2 cellular contexts compared by ENCODE assay signal in genomic region chr7:141043621-141044020, GRCh38.
TF ChIP-seq lines count a peak whose summit lies in the region.

No MANE protein-coding gene starts in this region.

TF ChIP-seq in A549, 52 proteins besides CTCF, POLR2A, EP300 and RAD21:
- TF ChIP-seq TFCP2L1 (CRISPR knock-in tag; IDR thresholded peaks at IDR 0.05) (no peak), GATA3 (IDR thresholded peaks at IDR 0.05; ENCODE audit: borderline replicate concordance) (no peak), CHD4 (IDR thresholded peaks at IDR 0.05; ENCODE audit: borderline replicate concordance) (no peak), FOXS1 (CRISPR knock-in tag; IDR thresholded peaks at IDR 0.05) (no peak), TP53 (CRISPR knock-in tag; IDR thresholded peaks at IDR 0.05) (no peak), FOSB (CRISPR knock-in tag; IDR thresholded peaks at IDR 0.05) (no peak), HEYL (CRISPR knock-in tag; IDR thresholded peaks at IDR 0.05) (no peak), MAX (IDR thresholded peaks at IDR 0.05) (no peak), MYC (IDR thresholded peaks at IDR 0.05; ENCODE audit: borderline replicate concordance, low read length) (no peak), NPAS2 (CRISPR knock-in tag; IDR thresholded peaks at IDR 0.05; ENCODE audit: borderline replicate concordance) (no peak), CBX8 (IDR thresholded peaks at IDR 0.05) (no peak), EHMT2 (IDR thresholded peaks at IDR 0.05; ENCODE audit: low read depth) (no peak), E2F6 (IDR thresholded peaks at IDR 0.05; ENCODE audit: borderline replicate concordance, low read depth) (no peak), HOXB5 (CRISPR knock-in tag; IDR thresholded peaks at IDR 0.05) (no peak), KDM5A (IDR thresholded peaks at IDR 0.05) (no peak), RNF2 (IDR thresholded peaks at IDR 0.05; ENCODE audit: borderline replicate concordance, low read depth) (no peak)
- TF ChIP-seq, protein P1, sequence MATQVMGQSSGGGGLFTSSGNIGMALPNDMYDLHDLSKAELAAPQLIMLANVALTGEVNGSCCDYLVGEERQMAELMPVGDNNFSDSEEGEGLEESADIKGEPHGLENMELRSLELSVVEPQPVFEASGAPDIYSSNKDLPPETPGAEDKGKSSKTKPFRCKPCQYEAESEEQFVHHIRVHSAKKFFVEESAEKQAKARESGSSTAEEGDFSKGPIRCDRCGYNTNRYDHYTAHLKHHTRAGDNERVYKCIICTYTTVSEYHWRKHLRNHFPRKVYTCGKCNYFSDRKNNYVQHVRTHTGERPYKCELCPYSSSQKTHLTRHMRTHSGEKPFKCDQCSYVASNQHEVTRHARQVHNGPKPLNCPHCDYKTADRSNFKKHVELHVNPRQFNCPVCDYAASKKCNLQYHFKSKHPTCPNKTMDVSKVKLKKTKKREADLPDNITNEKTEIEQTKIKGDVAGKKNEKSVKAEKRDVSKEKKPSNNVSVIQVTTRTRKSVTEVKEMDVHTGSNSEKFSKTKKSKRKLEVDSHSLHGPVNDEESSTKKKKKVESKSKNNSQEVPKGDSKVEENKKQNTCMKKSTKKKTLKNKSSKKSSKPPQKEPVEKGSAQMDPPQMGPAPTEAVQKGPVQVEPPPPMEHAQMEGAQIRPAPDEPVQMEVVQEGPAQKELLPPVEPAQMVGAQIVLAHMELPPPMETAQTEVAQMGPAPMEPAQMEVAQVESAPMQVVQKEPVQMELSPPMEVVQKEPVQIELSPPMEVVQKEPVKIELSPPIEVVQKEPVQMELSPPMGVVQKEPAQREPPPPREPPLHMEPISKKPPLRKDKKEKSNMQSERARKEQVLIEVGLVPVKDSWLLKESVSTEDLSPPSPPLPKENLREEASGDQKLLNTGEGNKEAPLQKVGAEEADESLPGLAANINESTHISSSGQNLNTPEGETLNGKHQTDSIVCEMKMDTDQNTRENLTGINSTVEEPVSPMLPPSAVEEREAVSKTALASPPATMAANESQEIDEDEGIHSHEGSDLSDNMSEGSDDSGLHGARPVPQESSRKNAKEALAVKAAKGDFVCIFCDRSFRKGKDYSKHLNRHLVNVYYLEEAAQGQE (IDR thresholded peaks at IDR 0.05): no peak
- TF ChIP-seq, protein P2, sequence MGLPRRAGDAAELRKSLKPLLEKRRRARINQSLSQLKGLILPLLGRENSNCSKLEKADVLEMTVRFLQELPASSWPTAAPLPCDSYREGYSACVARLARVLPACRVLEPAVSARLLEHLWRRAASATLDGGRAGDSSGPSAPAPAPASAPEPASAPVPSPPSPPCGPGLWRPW (IDR thresholded peaks at IDR 0.05): no peak
- TF ChIP-seq, protein P3, sequence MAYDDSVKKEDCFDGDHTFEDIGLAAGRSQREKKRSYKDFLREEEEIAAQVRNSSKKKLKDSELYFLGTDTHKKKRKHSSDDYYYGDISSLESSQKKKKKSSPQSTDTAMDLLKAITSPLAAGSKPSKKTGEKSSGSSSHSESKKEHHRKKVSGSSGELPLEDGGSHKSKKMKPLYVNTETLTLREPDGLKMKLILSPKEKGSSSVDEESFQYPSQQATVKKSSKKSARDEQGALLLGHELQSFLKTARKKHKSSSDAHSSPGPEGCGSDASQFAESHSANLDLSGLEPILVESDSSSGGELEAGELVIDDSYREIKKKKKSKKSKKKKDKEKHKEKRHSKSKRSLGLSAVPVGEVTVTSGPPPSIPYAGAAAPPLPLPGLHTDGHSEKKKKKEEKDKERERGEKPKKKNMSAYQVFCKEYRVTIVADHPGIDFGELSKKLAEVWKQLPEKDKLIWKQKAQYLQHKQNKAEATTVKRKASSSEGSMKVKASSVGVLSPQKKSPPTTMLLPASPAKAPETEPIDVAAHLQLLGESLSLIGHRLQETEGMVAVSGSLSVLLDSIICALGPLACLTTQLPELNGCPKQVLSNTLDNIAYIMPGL (CRISPR knock-in tag; IDR thresholded peaks at IDR 0.05; ENCODE audit: borderline replicate concordance): no peak
- TF ChIP-seq, protein P4, sequence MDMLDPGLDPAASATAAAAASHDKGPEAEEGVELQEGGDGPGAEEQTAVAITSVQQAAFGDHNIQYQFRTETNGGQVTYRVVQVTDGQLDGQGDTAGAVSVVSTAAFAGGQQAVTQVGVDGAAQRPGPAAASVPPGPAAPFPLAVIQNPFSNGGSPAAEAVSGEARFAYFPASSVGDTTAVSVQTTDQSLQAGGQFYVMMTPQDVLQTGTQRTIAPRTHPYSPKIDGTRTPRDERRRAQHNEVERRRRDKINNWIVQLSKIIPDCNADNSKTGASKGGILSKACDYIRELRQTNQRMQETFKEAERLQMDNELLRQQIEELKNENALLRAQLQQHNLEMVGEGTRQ (IDR thresholded peaks at IDR 0.05): no peak

TF ChIP-seq in K562, 482 proteins besides CTCF, POLR2A, EP300 and RAD21:
- TF ChIP-seq HDAC2 (IDR thresholded peaks at IDR 0.05) (no peak), SAFB (IDR thresholded peaks at IDR 0.05; ENCODE audit: borderline replicate concordance, low read depth, low read length) (no peak), GMEB1 (CRISPR knock-in tag; IDR thresholded peaks at IDR 0.05) (no peak), ZNF444 (CRISPR knock-in tag; IDR thresholded peaks at IDR 0.05) (no peak), ESRRA (IDR thresholded peaks at IDR 0.05; ENCODE audit: borderline replicate concordance, low read depth) (no peak), TARDBP (IDR thresholded peaks at IDR 0.05) (no peak), FOXJ3 (CRISPR knock-in tag; IDR thresholded peaks at IDR 0.05) (no peak), ZNF217 (CRISPR knock-in tag; IDR thresholded peaks at IDR 0.05) (no peak), TEAD4 (IDR thresholded peaks at IDR 0.05; ENCODE audit: low read length) (no peak), TEAD4 (CRISPR knock-in tag; IDR thresholded peaks at IDR 0.05; ENCODE audit: borderline replicate concordance) (no peak), PRMT5 (CRISPR knock-in tag; IDR thresholded peaks at IDR 0.05) (no peak), DIDO1 (tag; IDR thresholded peaks at IDR 0.05; ENCODE audit: low read depth) (no peak), NRF1 (conservative IDR thresholded peaks at IDR 0.05 in 1 of 2, IDR thresholded peaks at IDR 0.05 in 1 of 2) (no peak), NR1H2 (CRISPR knock-in tag; IDR thresholded peaks at IDR 0.05) (no peak), SNIP1 (IDR thresholded peaks at IDR 0.05; ENCODE audit: low read depth) (no peak), ZNF239 (CRISPR knock-in tag; IDR thresholded peaks at IDR 0.05) (no peak), PTRF (tag; IDR thresholded peaks at IDR 0.05) (no peak)
- TF ChIP-seq, protein P5, sequence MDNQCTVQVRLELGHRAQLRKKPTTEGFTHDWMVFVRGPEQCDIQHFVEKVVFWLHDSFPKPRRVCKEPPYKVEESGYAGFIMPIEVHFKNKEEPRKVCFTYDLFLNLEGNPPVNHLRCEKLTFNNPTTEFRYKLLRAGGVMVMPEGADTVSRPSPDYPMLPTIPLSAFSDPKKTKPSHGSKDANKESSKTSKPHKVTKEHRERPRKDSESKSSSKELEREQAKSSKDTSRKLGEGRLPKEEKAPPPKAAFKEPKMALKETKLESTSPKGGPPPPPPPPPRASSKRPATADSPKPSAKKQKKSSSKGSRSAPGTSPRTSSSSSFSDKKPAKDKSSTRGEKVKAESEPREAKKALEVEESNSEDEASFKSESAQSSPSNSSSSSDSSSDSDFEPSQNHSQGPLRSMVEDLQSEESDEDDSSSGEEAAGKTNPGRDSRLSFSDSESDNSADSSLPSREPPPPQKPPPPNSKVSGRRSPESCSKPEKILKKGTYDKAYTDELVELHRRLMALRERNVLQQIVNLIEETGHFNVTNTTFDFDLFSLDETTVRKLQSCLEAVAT (IDR thresholded peaks at IDR 0.05): no peak
